In genomic region chr11:63023851-63024648, GRCh38 we compare ENCODE assay signal across 8 cellular contexts. TPM values are rescaled to one million over a fixed set of nuclear protein-coding genes. Genes with fewer than 3 reads are reported as not detected.
DNase-seq lines count a peak whose midpoint lies in the region; ATAC-seq and TF ChIP-seq lines count a peak whose summit lies in the region.

No MANE protein-coding gene starts in this region.

- no peaks in the 10 kb centered on the region for H3K36me3 ChIP-seq in spleen

- H3K4me3 Mint-ChIP-seq in brain, result peak overlapping the region in 3 of 5 experiments; percentile 53 to 57 (median 55)

- no peak for TF ChIP-seq POLR2A in spleen (IDR thresholded peaks at IDR 0.05)

- peak; percentile 67 for DNase-seq in AG10803 (ENCODE audit: low read depth)
- peak; percentile 68 for DNase-seq in NCI-H2107 (lab: John Stamatoyannopoulos, UW)
- peak; percentile 81 for DNase-seq in UCSD-AML1 (lab: John Stamatoyannopoulos, UW; ENCODE audit: unreplicated experiment)
- peak; percentile 87 for DNase-seq in iPS-NIHi11 (ENCODE audit: low spot score)
- DNase-seq in spleen, result peak; percentile 93

- H3K9me3 Mint-ChIP-seq in brain, result peaks cover 0 to 11% (median 3%) of the 10 kb centered on the region in 5 experiments

- H3K4me3 ChIP-seq in AG10803 (ENCODE audit: low read length), result no peak overlapping the region
- H3K4me3 ChIP-seq in spleen, result no peak overlapping the region

- intact Hi-C loops in spleen (cut with DNase I; ENCODE audit: low total_unique reads), result loop anchor here (2.0 kb wide), 1 partner anchor 117 kb away; no protein-coding TSS in a partner anchor

- H3K27ac Mint-ChIP-seq in brain, result peak overlapping the region; percentile 12 to 91 (median 81)

- H3K4me1 Mint-ChIP-seq in brain, result peaks cover 24% of the 10 kb centered on the region

- no peak overlapping the region for H3K27ac ChIP-seq in spleen

- TF ChIP-seq CTCF in AG10803 (conservative IDR thresholded peaks at IDR 0.05; ENCODE audit: low read length), result peak; percentile 100
- TF ChIP-seq CTCF in brain (conservative IDR thresholded peaks at IDR 0.05), result peak; percentile 98 to 99
- peak; percentile 96 to 100 (median 98) for TF ChIP-seq CTCF in spleen (IDR thresholded peaks at IDR 0.05 in 8 of 11, conservative IDR thresholded peaks at IDR 0.05 in 3 of 11)

- H3K36me3 Mint-ChIP-seq in brain, result no peaks in the 10 kb centered on the region

- peaks cover 0 to 36% (median 0%) of the 10 kb centered on the region in 7 donors for H3K27me3 ChIP-seq in spleen (replicated peaks in 1 of 7)

- H3K4me1 ChIP-seq in spleen, result peaks cover 0 to 9% (median 5%) of the 10 kb centered on the region in 6 donors

- H3K27me3 Mint-ChIP-seq in brain, result peaks cover 12% of the 10 kb centered on the region

- H3K9me3 ChIP-seq in spleen, result peaks cover 0 to 6% (median 0%) of the 10 kb centered on the region in 8 donors

- ATAC-seq in GM19463 (IDR thresholded peaks at IDR 0.05; ENCODE audit: unreplicated experiment) (peak; percentile 79), HG03095 (IDR thresholded peaks at IDR 0.05; ENCODE audit: unreplicated experiment) (no peak)

- WGBS in spleen, 5 donors, result 12 to 16% (median 14%) methylated on average over 19 of the region's 19 CpGs

RNA-seq across cellular contexts. Expression of gene SLC22A8, which starts 8.4 kb away (rescaled TPM):
- polyA plus RNA-seq in brain (ENCODE audit: insufficient read depth, low read depth, low replicate concordance), result 1.7 TPM
- total RNA-seq in spleen, result not detected
- not detected for polyA plus RNA-seq in spleen

RNA-seq across cellular contexts. Expression of gene SLC22A6, which starts 39.3 kb away (rescaled TPM):
- polyA plus RNA-seq in brain (ENCODE audit: insufficient read depth, low read depth, low replicate concordance) (2.0 TPM), spleen (not detected)
- not detected for total RNA-seq in spleen
